In the genomic region with DNA sequence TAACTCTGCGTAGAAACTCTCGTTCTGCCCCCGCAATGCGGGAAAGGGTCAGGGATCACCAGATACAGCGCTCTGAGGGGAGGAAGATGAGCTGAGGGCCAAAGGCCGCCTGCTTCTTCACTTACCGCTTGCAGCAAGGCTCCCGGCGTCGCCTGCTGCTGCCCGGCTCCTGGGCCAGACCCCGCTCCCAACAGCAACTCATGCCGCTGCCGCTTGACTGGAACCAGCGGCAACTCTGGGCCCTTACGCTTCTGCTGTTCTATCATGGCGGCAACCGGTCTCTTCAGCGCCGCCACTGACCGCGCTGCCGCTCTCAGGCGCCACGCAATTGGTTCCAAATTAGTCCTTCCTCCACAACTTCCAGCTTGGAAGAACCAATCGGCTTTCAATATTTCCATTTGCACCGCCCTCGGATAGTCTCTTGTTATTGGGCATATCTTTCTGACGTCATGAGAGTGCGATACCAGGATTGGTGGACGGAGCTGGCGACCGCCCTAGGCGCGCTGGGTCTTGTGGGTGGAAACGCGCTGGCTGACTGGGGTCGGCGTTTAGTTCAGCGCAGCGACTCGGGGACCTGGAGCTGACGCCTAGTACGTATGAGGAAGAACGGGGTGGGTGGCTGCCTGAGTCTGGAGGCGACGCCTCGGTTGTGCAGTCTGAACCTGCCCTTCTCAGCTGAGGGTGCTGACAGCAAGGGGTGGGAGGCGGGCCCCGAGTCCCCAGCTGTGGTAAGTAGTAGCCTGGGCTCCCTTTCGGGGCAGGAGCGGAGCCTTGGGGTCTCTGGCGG, we compare ENCODE assay signal across 1 cellular context.
A peak's percentile ranks its signal among the peaks of the same experiment; 100 is the strongest.
TF ChIP-seq lines count a peak whose summit lies in the region.

A gene (minus strand): TSS at position 303 of the 787 bp plus-strand sequence. CDS start 37 bp downstream, at position 266.
A gene with protein sequence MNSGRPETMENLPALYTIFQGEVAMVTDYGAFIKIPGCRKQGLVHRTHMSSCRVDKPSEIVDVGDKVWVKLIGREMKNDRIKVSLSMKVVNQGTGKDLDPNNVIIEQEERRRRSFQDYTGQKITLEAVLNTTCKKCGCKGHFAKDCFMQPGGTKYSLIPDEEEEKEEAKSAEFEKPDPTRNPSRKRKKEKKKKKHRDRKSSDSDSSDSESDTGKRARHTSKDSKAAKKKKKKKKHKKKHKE (plus strand): TSS at position 547 of the 787 bp plus-strand sequence. CDS start 13,067 bp downstream, outside the sequence.

TF ChIP-seq in HepG2, 621 proteins besides CTCF, POLR2A, EP300 and RAD21 (continued from another document and continues in another):
- TF ChIP-seq, protein P1, sequence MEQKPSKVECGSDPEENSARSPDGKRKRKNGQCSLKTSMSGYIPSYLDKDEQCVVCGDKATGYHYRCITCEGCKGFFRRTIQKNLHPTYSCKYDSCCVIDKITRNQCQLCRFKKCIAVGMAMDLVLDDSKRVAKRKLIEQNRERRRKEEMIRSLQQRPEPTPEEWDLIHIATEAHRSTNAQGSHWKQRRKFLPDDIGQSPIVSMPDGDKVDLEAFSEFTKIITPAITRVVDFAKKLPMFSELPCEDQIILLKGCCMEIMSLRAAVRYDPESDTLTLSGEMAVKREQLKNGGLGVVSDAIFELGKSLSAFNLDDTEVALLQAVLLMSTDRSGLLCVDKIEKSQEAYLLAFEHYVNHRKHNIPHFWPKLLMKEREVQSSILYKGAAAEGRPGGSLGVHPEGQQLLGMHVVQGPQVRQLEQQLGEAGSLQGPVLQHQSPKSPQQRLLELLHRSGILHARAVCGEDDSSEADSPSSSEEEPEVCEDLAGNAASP (CRISPR knock-in tag; IDR thresholded peaks at IDR 0.05; ENCODE audit: borderline replicate concordance): no peak; the same call in none of the 2 replicates
- no peak for TF ChIP-seq FOXK2 (IDR thresholded peaks at IDR 0.05)
- TF ChIP-seq, protein P2, sequence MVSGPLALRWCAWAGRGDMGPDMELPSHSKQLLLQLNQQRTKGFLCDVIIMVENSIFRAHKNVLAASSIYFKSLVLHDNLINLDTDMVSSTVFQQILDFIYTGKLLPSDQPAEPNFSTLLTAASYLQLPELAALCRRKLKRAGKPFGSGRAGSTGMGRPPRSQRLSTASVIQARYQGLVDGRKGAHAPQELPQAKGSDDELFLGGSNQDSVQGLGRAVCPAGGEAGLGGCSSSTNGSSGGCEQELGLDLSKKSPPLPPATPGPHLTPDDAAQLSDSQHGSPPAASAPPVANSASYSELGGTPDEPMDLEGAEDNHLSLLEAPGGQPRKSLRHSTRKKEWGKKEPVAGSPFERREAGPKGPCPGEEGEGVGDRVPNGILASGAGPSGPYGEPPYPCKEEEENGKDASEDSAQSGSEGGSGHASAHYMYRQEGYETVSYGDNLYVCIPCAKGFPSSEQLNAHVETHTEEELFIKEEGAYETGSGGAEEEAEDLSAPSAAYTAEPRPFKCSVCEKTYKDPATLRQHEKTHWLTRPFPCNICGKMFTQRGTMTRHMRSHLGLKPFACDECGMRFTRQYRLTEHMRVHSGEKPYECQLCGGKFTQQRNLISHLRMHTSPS (CRISPR knock-in tag; IDR thresholded peaks at IDR 0.05; ENCODE audit: low read depth): no peak; the same call in 1 of the 2 replicates
- TF ChIP-seq, protein P3, sequence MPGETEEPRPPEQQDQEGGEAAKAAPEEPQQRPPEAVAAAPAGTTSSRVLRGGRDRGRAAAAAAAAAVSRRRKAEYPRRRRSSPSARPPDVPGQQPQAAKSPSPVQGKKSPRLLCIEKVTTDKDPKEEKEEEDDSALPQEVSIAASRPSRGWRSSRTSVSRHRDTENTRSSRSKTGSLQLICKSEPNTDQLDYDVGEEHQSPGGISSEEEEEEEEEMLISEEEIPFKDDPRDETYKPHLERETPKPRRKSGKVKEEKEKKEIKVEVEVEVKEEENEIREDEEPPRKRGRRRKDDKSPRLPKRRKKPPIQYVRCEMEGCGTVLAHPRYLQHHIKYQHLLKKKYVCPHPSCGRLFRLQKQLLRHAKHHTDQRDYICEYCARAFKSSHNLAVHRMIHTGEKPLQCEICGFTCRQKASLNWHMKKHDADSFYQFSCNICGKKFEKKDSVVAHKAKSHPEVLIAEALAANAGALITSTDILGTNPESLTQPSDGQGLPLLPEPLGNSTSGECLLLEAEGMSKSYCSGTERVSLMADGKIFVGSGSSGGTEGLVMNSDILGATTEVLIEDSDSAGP (CRISPR knock-in tag; IDR thresholded peaks at IDR 0.05; ENCODE audit: borderline replicate concordance): peak; percentile 67; the same call in 1 of the 2 replicates
- TF ChIP-seq MTF2 (CRISPR knock-in tag; IDR thresholded peaks at IDR 0.05; ENCODE audit: borderline replicate concordance): no peak
- no peak for TF ChIP-seq ZNF121 (CRISPR knock-in tag; IDR thresholded peaks at IDR 0.05)
- peak; percentile 90 for TF ChIP-seq GATAD1 (CRISPR knock-in tag; IDR thresholded peaks at IDR 0.05)
- TF ChIP-seq, protein P4, sequence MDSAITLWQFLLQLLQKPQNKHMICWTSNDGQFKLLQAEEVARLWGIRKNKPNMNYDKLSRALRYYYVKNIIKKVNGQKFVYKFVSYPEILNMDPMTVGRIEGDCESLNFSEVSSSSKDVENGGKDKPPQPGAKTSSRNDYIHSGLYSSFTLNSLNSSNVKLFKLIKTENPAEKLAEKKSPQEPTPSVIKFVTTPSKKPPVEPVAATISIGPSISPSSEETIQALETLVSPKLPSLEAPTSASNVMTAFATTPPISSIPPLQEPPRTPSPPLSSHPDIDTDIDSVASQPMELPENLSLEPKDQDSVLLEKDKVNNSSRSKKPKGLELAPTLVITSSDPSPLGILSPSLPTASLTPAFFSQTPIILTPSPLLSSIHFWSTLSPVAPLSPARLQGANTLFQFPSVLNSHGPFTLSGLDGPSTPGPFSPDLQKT (CRISPR knock-in tag; IDR thresholded peaks at IDR 0.05; ENCODE audit: borderline replicate concordance): no peak
- 0 out of 2 replicates have a peak, but pooled peaks have one; percentile 18 for TF ChIP-seq ZNF614 (CRISPR knock-in tag; IDR thresholded peaks at IDR 0.05; ENCODE audit: borderline replicate concordance)
- TF ChIP-seq, protein P5, sequence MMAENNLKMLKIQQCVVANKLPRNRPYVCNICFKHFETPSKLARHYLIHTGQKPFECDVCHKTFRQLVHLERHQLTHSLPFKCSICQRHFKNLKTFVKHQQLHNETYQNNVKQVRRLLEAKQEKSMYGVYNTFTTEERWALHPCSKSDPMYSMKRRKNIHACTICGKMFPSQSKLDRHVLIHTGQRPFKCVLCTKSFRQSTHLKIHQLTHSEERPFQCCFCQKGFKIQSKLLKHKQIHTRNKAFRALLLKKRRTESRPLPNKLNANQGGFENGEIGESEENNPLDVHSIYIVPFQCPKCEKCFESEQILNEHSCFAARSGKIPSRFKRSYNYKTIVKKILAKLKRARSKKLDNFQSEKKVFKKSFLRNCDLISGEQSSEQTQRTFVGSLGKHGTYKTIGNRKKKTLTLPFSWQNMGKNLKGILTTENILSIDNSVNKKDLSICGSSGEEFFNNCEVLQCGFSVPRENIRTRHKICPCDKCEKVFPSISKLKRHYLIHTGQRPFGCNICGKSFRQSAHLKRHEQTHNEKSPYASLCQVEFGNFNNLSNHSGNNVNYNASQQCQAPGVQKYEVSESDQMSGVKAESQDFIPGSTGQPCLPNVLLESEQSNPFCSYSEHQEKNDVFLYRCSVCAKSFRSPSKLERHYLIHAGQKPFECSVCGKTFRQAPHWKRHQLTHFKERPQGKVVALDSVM (CRISPR knock-in tag; IDR thresholded peaks at IDR 0.05): peak; percentile 53
- TF ChIP-seq SALL2 (CRISPR knock-in tag; IDR thresholded peaks at IDR 0.05): no peak
- TF ChIP-seq ZNF143 (CRISPR knock-in tag; IDR thresholded peaks at IDR 0.05): peak; percentile 87
- TF ChIP-seq, protein P6, sequence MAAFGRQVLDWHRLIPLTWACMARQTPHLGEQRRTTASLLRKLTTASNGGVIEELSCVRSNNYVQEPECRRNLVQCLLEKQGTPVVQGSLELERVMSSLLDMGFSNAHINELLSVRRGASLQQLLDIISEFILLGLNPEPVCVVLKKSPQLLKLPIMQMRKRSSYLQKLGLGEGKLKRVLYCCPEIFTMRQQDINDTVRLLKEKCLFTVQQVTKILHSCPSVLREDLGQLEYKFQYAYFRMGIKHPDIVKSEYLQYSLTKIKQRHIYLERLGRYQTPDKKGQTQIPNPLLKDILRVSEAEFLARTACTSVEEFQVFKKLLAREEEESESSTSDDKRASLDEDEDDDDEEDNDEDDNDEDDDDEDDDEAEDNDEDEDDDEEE (CRISPR knock-in tag; IDR thresholded peaks at IDR 0.05): no peak
- TF ChIP-seq HOXA5 (CRISPR knock-in tag; IDR thresholded peaks at IDR 0.05): peak; percentile 27
- TF ChIP-seq BCL6 (CRISPR knock-in tag; IDR thresholded peaks at IDR 0.05): no peak
- TF ChIP-seq, protein P7, sequence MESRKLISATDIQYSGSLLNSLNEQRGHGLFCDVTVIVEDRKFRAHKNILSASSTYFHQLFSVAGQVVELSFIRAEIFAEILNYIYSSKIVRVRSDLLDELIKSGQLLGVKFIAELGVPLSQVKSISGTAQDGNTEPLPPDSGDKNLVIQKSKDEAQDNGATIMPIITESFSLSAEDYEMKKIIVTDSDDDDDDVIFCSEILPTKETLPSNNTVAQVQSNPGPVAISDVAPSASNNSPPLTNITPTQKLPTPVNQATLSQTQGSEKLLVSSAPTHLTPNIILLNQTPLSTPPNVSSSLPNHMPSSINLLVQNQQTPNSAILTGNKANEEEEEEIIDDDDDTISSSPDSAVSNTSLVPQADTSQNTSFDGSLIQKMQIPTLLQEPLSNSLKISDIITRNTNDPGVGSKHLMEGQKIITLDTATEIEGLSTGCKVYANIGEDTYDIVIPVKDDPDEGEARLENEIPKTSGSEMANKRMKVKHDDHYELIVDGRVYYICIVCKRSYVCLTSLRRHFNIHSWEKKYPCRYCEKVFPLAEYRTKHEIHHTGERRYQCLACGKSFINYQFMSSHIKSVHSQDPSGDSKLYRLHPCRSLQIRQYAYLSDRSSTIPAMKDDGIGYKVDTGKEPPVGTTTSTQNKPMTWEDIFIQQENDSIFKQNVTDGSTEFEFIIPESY (CRISPR knock-in tag; IDR thresholded peaks at IDR 0.05): no peak
- peak; percentile 51; the same call in 1 of the 2 replicates for TF ChIP-seq NKX3-1 (CRISPR knock-in tag; IDR thresholded peaks at IDR 0.05)
- TF ChIP-seq RBM39 (IDR thresholded peaks at IDR 0.05; ENCODE audit: low read depth, low read length, poor library complexity, severe bottlenecking): peak; percentile 80
- TF ChIP-seq LCORL (IDR thresholded peaks at IDR 0.05): no peak
- no peak; the same call in 1 of the 2 replicates for TF ChIP-seq LCORL (CRISPR knock-in tag; IDR thresholded peaks at IDR 0.05)
- TF ChIP-seq SIN3A (IDR thresholded peaks at IDR 0.05; ENCODE audit: borderline replicate concordance, low read depth, low read length): peak; percentile 79; the same call in 1 of the 2 replicates
- TF ChIP-seq, protein P8, sequence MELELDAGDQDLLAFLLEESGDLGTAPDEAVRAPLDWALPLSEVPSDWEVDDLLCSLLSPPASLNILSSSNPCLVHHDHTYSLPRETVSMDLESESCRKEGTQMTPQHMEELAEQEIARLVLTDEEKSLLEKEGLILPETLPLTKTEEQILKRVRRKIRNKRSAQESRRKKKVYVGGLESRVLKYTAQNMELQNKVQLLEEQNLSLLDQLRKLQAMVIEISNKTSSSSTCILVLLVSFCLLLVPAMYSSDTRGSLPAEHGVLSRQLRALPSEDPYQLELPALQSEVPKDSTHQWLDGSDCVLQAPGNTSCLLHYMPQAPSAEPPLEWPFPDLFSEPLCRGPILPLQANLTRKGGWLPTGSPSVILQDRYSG (CRISPR knock-in tag; IDR thresholded peaks at IDR 0.05): no peak
- peak; percentile 94 for TF ChIP-seq YY1 (IDR thresholded peaks at IDR 0.05; ENCODE audit: insufficient read depth, insufficient replicate concordance, low read depth, low read length)
- peak; percentile 71; the same call in 1 of the 2 replicates for TF ChIP-seq FOXK1 (CRISPR knock-in tag; IDR thresholded peaks at IDR 0.05; ENCODE audit: borderline replicate concordance, low read depth)
- TF ChIP-seq NONO (IDR thresholded peaks at IDR 0.05): no peak
- TF ChIP-seq NONO (CRISPR knock-in tag; conservative IDR thresholded peaks at IDR 0.05): peak; percentile 64; the same call in 1 of the 2 replicates
- no peak for TF ChIP-seq ZZZ3 (CRISPR knock-in tag; IDR thresholded peaks at IDR 0.05; ENCODE audit: borderline replicate concordance)
- TF ChIP-seq ZNF354B (CRISPR knock-in tag; IDR thresholded peaks at IDR 0.05): no peak
- peak; percentile 57 for TF ChIP-seq ZNF12 (CRISPR knock-in tag; IDR thresholded peaks at IDR 0.05)
- peak; percentile 64; the same call in 1 of the 2 replicates for TF ChIP-seq SPEN (CRISPR knock-in tag; IDR thresholded peaks at IDR 0.05; ENCODE audit: low read depth)
- TF ChIP-seq ZSCAN31 (CRISPR knock-in tag; IDR thresholded peaks at IDR 0.05; ENCODE audit: low read depth): peak; percentile 73; the same call in 1 of the 2 replicates
- peak; percentile 89 for TF ChIP-seq GABPB1 (CRISPR knock-in tag; IDR thresholded peaks at IDR 0.05)
- 0 out of 2 replicates have a peak, but pooled peaks have one; percentile 8 for TF ChIP-seq ZNF333 (CRISPR knock-in tag; IDR thresholded peaks at IDR 0.05; ENCODE audit: borderline replicate concordance)
- TF ChIP-seq ARNTL (CRISPR knock-in tag; IDR thresholded peaks at IDR 0.05): no peak
- TF ChIP-seq IKZF1 (IDR thresholded peaks at IDR 0.05): no peak
- no peak for TF ChIP-seq HNF4G (IDR thresholded peaks at IDR 0.05; ENCODE audit: borderline replicate concordance, low read depth, low read length)
- TF ChIP-seq HNF4G (CRISPR knock-in tag; IDR thresholded peaks at IDR 0.05; ENCODE audit: borderline replicate concordance, low read depth): no peak
- no peak for TF ChIP-seq ZNF3 (CRISPR knock-in tag; IDR thresholded peaks at IDR 0.05)
- peak; percentile 68; the same call in 1 of the 2 replicates for TF ChIP-seq KLF6 (CRISPR knock-in tag; IDR thresholded peaks at IDR 0.05)
- TF ChIP-seq, protein P9, sequence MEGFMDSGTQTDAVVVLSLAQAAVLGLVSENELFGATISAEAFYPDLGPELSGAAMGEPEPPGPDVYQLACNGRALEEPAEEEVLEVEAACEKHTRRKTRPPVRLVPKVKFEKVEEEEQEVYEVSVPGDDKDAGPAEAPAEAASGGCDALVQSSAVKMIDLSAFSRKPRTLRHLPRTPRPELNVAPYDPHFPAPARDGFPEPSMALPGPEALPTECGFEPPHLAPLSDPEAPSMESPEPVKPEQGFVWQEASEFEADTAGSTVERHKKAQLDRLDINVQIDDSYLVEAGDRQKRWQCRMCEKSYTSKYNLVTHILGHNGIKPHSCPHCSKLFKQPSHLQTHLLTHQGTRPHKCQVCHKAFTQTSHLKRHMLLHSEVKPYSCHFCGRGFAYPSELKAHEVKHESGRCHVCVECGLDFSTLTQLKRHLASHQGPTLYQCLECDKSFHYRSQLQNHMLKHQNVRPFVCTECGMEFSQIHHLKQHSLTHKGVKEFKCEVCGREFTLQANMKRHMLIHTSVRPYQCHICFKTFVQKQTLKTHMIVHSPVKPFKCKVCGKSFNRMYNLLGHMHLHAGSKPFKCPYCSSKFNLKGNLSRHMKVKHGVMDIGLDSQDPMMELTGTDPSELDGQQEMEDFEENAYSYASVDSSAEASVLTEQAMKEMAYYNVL (CRISPR knock-in tag; IDR thresholded peaks at IDR 0.05; ENCODE audit: borderline replicate concordance): no peak
- 0 out of 2 replicates have a peak, but pooled peaks have one; percentile 29 for TF ChIP-seq ZNF670 (CRISPR knock-in tag; IDR thresholded peaks at IDR 0.05; ENCODE audit: borderline replicate concordance)
- TF ChIP-seq KDM3A (CRISPR knock-in tag; IDR thresholded peaks at IDR 0.05; ENCODE audit: low read depth): no peak
